ENCODE assay signal across 1 cellular context in the genomic region with DNA sequence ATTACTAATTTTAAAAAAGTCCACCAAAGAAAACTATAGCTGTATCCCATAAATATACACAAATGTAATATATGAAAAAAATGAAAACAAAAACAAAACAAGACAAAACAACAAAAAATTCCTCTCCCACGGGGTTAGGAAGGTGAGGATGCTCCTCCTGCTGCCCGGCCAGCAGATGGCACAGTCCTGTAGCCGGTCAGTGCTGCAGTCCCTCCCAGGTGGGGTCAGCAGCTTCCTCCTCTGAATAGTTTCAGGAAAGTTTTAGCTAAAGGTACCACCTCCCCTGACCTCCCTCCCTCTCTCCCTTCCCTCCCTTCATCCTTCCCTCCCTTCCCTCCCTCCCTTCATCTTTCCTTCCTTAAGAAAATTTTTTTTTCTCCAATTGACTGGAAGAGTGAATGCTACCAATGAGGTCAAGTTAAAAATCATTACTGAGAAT.
TF ChIP-seq lines count a peak whose summit lies in the region.

No MANE protein-coding gene starts in this region.

TF ChIP-seq in SK-N-SH treated with all-trans-retinoic acid at 6 μM for 48 hours, 23 proteins besides CTCF, POLR2A, EP300 and RAD21 (continued from another document):
- TF ChIP-seq, protein P1, sequence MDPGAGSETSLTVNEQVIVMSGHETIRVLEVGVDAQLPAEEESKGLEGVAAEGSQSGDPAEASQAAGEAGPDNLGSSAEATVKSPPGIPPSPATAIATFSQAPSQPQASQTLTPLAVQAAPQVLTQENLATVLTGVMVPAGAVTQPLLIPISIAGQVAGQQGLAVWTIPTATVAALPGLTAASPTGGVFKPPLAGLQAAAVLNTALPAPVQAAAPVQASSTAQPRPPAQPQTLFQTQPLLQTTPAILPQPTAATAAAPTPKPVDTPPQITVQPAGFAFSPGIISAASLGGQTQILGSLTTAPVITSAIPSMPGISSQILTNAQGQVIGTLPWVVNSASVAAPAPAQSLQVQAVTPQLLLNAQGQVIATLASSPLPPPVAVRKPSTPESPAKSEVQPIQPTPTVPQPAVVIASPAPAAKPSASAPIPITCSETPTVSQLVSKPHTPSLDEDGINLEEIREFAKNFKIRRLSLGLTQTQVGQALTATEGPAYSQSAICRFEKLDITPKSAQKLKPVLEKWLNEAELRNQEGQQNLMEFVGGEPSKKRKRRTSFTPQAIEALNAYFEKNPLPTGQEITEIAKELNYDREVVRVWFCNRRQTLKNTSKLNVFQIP (CRISPR knock-in tag; IDR thresholded peaks at IDR 0.05; ENCODE audit: borderline replicate concordance, low read depth) = no peak
- TF ChIP-seq CSDC2 (CRISPR knock-in tag; IDR thresholded peaks at IDR 0.05) = no peak
- TF ChIP-seq SNAI2 (CRISPR knock-in tag; IDR thresholded peaks at IDR 0.05) = no peak
